ENCODE assay signal across 8 cellular contexts in the genomic region with DNA sequence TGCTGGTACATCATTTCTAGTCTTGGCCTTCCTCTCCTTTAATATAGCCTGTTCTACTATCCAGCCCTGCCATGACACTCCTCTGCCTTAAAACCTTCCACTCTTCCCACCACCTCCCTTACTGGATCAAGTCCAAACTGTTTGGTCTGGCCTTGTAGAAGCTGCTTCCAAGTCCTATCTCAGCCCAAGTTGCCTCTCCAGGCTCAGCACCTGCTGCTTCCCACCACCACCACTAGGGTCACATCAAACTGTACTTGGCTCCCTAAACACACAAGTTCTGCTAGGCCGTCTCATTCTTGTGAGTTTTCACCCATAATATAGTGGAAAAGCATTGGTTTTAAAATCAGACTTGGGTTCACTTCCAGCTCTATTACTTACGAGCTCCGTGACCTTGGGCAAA. TPM values are rescaled to one million over a fixed set of nuclear protein-coding genes. Genes with fewer than 3 reads are reported as not detected.
DNase-seq lines count a peak whose midpoint lies in the region; ATAC-seq and TF ChIP-seq lines count a peak whose summit lies in the region.

No MANE protein-coding gene starts in this region.

- peaks cover 7% of the 10 kb centered on the region for H3K4me1 ChIP-seq in OCI-LY7 (ENCODE audit: insufficient read depth, low read length, poor library complexity, severe bottlenecking)
- no peaks in the 10 kb centered on the region for H3K4me1 ChIP-seq in effector memory CD4-positive, alpha-beta T cell (ENCODE audit: control insufficient read depth, insufficient read depth, low read length, poor library complexity, severe bottlenecking)

- no TSS peak for BruUV-seq in OCI-LY7 (replicated peaks; lab: Mats Ljungman, UMichigan)

- H3K27me3 Mint-ChIP-seq in activated naive CD4-positive, alpha-beta T cell treated with anti-CD3 and anti-CD28 coated beads for 36 hours (ENCODE audit: low read depth): peaks cover 2% of the 10 kb centered on the region

- H3K9me3 ChIP-seq in OCI-LY7 (ENCODE audit: low read length): peaks cover 11% of the 10 kb centered on the region
- no peaks in the 10 kb centered on the region for H3K9me3 ChIP-seq in effector memory CD4-positive, alpha-beta T cell (ENCODE audit: control insufficient read depth, low read length)

- H3K27me3 ChIP-seq in effector memory CD4-positive, alpha-beta T cell (replicated peaks; ENCODE audit: control insufficient read depth, insufficient read depth, low read length, poor library complexity, severe bottlenecking): no peaks in the 10 kb centered on the region

- POLR2A ChIA-PET in OCI-LY7 (lab: Charles Lee): no interaction called here

- no peak overlapping the region for H3K27ac ChIP-seq in OCI-LY7 (ENCODE audit: low read depth, low read length, poor library complexity, severe bottlenecking)
- no peak overlapping the region for H3K27ac ChIP-seq in effector memory CD4-positive, alpha-beta T cell (ENCODE audit: insufficient read depth, low read length, poor library complexity, severe bottlenecking)

- peaks cover 8% of the 10 kb centered on the region; the same call in 1 of the 2 replicates for H3K36me3 ChIP-seq in OCI-LY7 (ENCODE audit: insufficient read depth, low read length)
- H3K36me3 ChIP-seq in effector memory CD4-positive, alpha-beta T cell (ENCODE audit: control insufficient read depth, insufficient read depth, low read length): no peaks in the 10 kb centered on the region

- no peak overlapping the region for H3K4me3 ChIP-seq in OCI-LY7 (ENCODE audit: low read depth, low read length, poor library complexity, severe bottlenecking)
- no peak overlapping the region for H3K4me3 ChIP-seq in effector memory CD4-positive, alpha-beta T cell (ENCODE audit: insufficient read depth, low read depth, low read length, poor library complexity, severe bottlenecking)

- peak; percentile 81 for TF ChIP-seq CTCF in OCI-LY7 (conservative IDR thresholded peaks at IDR 0.05; ENCODE audit: low read length)

- H3K4me3 Mint-ChIP-seq in activated naive CD4-positive, alpha-beta T cell treated with anti-CD3 and anti-CD28 coated beads for 36 hours: peak overlapping the region; percentile 14

- H3K36me3 Mint-ChIP-seq in activated naive CD4-positive, alpha-beta T cell treated with anti-CD3 and anti-CD28 coated beads for 36 hours (ENCODE audit: low read depth): peaks cover 5% of the 10 kb centered on the region

- no peaks in the 10 kb centered on the region for H3K9me2 ChIP-seq in OCI-LY7 (ENCODE audit: insufficient read depth, low read length)

- ATAC-seq in HG02759 (IDR thresholded peaks at IDR 0.05; ENCODE audit: unreplicated experiment) (peak; percentile 41), left ventricle myocardium superior (peak; percentile 30)

- H2AFZ ChIP-seq in OCI-LY7 (ENCODE audit: low read length): no peak overlapping the region

- intact Hi-C loops in OCI-LY7 (cut with micrococcal nuclease; ENCODE audit: unreplicated experiment): no loop called here
- intact Hi-C loops in activated naive CD4-positive, alpha-beta T cell treated with anti-CD3 and anti-CD28 coated beads for 36 hours (cut with micrococcal nuclease): loop anchor here (2.0 kb wide), 1 partner anchor 65 kb away; a partner anchor contains a TSS
- intact Hi-C loops in left ventricle myocardium superior (cut with micrococcal nuclease): no loop called here

- H3K9me3 Mint-ChIP-seq in activated naive CD4-positive, alpha-beta T cell treated with anti-CD3 and anti-CD28 coated beads for 36 hours: peaks cover 6% of the 10 kb centered on the region

- DNase-seq in EL (peak; percentile 54), OCI-LY7 (ENCODE audit: low spot score) (peak; percentile 72), left ventricle myocardium superior (peak; percentile 35), GM19240 (ENCODE audit: insufficient read length, low spot score) (no peak)
- peak; percentile 29 for DNase-seq in activated naive CD4-positive, alpha-beta T cell treated with anti-CD3 and anti-CD28 coated beads for 36 hours
- DNase-seq in stimulated activated CD8-positive, alpha-beta memory T cell treated with anti-CD3 and anti-CD28 coated beads, Interleukin-4, amount 100 ng/mL, for 48 hours: peak; percentile 34
- no peak for DNase-seq in effector memory CD4-positive, alpha-beta T cell

- no peak overlapping the region for H3K27ac Mint-ChIP-seq in activated naive CD4-positive, alpha-beta T cell treated with anti-CD3 and anti-CD28 coated beads for 36 hours

- H3K4me2 ChIP-seq in OCI-LY7 (ENCODE audit: low read length): peak overlapping the region; percentile 36; the same call in 1 of the 2 replicates

- H3K4me1 Mint-ChIP-seq in activated naive CD4-positive, alpha-beta T cell treated with anti-CD3 and anti-CD28 coated beads for 36 hours (ENCODE audit: low read depth): peaks cover 36% of the 10 kb centered on the region

- peaks cover 37% of the 10 kb centered on the region; the same call in 1 of the 2 replicates for H3K79me2 ChIP-seq in OCI-LY7 (ENCODE audit: insufficient read depth, low read depth, low read length)

- H4K20me1 ChIP-seq in OCI-LY7 (ENCODE audit: insufficient read depth, low read length): no peaks in the 10 kb centered on the region

- CTCF ChIA-PET in OCI-LY7 (lab: Charles Lee; ENCODE audit: unreplicated experiment): interaction anchor here (0.6 kb wide), 1 partner anchor 9 kb away, joined by 3 read pairs; no protein-coding TSS in a partner anchor
- CTCF ChIA-PET in activated naive CD4-positive, alpha-beta T cell treated with anti-CD3 and anti-CD28 coated beads for 36 hours (lab: Charles Lee): interaction anchor here (1.5 kb wide), 1 partner anchor 12 kb away, joined by 4 read pairs; no protein-coding TSS in a partner anchor

RNA-seq across cellular contexts. Expression of a gene that starts 1.4 kb away (rescaled TPM):
- total RNA-seq in OCI-LY7 (2014; rRNA removed; shearing (Covaris generic)): 24.2 and 29.7 TPM in 2 replicates
- total RNA-seq in OCI-LY7 (2022) (51.0 and 53.6 TPM in 2 replicates), left ventricle myocardium superior (321 TPM)
- total RNA-seq in activated naive CD4-positive, alpha-beta T cell treated with anti-CD3 and anti-CD28 coated beads for 36 hours: 10 to 100 TPM; 45.5 to 47.9 TPM

RNA-seq across cellular contexts. Expression of a gene that starts 1.5 kb away (rescaled TPM):
- total RNA-seq in OCI-LY7 (2014; rRNA removed; shearing (Covaris generic)): not detected in 2 replicates
- total RNA-seq in OCI-LY7 (2022): not detected in 2 replicates
- total RNA-seq in activated naive CD4-positive, alpha-beta T cell treated with anti-CD3 and anti-CD28 coated beads for 36 hours: not detected
- not detected for total RNA-seq in left ventricle myocardium superior

Comparison
In these comparisons a context has a peak if more than half of its experiments do, and no peak if none do; other contexts are left out.
1. DNase-seq: peak in EL (single experiment), OCI-LY7 (single experiment), activated naive CD4-positive, alpha-beta T cell treated with anti-CD3 and anti-CD28 coated beads for 36 hours (single experiment), left ventricle myocardium superior (single experiment) and stimulated activated CD8-positive, alpha-beta memory T cell treated with anti-CD3 and anti-CD28 coated beads, Interleukin-4, amount 100 ng/mL, for 48 hours (single experiment); none in effector memory CD4-positive, alpha-beta T cell (0 of 3) and GM19240 (single experiment).